ENCODE assay signal across 1 cellular context in the genomic region with DNA sequence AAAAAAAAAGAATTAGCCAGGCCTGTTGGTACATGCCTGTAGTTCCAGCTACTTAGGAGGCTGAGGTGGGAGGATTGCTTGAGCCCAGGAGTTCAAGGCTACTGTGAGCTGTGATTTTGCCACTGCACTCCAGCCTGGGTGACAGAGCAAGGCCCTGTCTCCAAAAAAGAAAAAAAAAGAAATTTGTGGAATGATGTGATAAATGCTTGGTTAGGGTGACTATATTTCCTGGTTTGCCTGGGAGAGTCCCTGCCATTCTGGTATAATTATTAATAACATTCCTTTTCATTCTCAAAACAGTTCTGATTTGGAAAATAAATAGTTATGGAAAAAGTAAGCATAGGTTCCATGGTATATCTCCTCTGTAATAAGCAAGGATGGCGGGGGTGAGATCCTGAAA.
TF ChIP-seq lines count a peak whose summit lies in the region.

No MANE protein-coding gene starts in this region.

TF ChIP-seq in WTC11, 78 proteins besides CTCF, POLR2A, EP300 and RAD21 (continued from another document):
- TF ChIP-seq, protein P1, sequence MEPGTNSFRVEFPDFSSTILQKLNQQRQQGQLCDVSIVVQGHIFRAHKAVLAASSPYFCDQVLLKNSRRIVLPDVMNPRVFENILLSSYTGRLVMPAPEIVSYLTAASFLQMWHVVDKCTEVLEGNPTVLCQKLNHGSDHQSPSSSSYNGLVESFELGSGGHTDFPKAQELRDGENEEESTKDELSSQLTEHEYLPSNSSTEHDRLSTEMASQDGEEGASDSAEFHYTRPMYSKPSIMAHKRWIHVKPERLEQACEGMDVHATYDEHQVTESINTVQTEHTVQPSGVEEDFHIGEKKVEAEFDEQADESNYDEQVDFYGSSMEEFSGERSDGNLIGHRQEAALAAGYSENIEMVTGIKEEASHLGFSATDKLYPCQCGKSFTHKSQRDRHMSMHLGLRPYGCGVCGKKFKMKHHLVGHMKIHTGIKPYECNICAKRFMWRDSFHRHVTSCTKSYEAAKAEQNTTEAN (CRISPR knock-in tag; IDR thresholded peaks at IDR 0.05) = no peak
- no peak for TF ChIP-seq CREB1 (CRISPR knock-in tag; IDR thresholded peaks at IDR 0.05)
- TF ChIP-seq NFE2L1 (CRISPR knock-in tag; IDR thresholded peaks at IDR 0.05) = no peak
